ENCODE assay signal across 15 cellular contexts in the genomic region with DNA sequence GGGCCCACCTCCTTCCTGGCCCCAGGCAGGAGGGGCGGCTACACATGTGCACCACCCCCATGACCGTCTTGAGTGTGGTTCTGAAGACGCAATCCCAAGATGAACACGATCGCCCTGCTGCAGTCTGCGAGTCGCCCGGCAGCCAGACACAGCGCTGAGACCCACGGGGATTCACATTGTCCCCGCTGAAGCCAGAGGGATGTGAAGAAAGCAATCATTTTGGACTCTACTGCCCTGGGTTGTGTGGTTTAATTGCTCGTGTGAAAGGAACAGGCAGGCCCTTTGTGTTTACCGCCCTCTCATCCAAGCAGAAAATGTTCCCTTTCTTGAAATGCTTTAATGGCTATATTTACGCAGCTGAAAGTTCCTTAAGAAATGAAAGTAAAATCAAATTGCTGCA.
"Had no signal": no experiment of that assay in that cellular context is flagged by ENCODE, and none has a peak within 500 bp of the region (broad histone marks: within the 10 kb centered on the region; RNA-seq: fewer than 3 reads in every experiment).

No MANE protein-coding gene starts in this region.

- H3K36me3 Mint-ChIP-seq: activated naive CD8-positive, alpha-beta T cell treated with anti-CD3 and anti-CD28 coated beads for 36 hours; natural killer cell had no signal

- H3K27ac ChIP-seq: gastrocnemius medialis, stomach, thyroid gland had no signal

- H3K4me1 ChIP-seq: gastrocnemius medialis, stomach, thyroid gland had no signal

- H3K36me3 ChIP-seq: gastrocnemius medialis, stomach, thyroid gland had no signal

- H3K4me1 Mint-ChIP-seq: activated B cell treated with CpG ODN at 0.5 μM for 24 hours; activated naive CD8-positive, alpha-beta T cell treated with anti-CD3 and anti-CD28 coated beads for 36 hours; natural killer cell had no signal

- DNase-seq: activated B cell treated with CpG ODN at 0.5 μM for 24 hours; activated CD4-positive, alpha-beta T cell treated with anti-CD3 and anti-CD28 coated beads for 48 hours; activated CD8-positive, alpha-beta memory T cell treated with anti-CD3 and anti-CD28 coated beads, Interleukin-2, amount 50 U/mL, for 4 hours; activated CD8-positive, alpha-beta T cell treated with anti-CD3 and anti-CD28 coated beads, Interleukin-2, amount 10 ng/mL, durations not matched to agents 7 days and 5 days; activated naive CD8-positive, alpha-beta T cell treated with anti-CD3 and anti-CD28 coated beads for 36 hours; dermis blood vessel endothelial cell; gastrocnemius medialis; islet precursor cell; mesendoderm; natural killer cell; stimulated activated CD4-positive, alpha-beta T cell treated with anti-CD3 and anti-CD28 coated beads, Interleukin-1b, Interleukin-23, amount 100 ng/mL, for 48 hours; stomach; T-helper 2 cell; thyroid gland had no signal

- H3K4me3 ChIP-seq: gastrocnemius medialis, stomach, thyroid gland had no signal

- H3K9me3 ChIP-seq: gastrocnemius medialis, thyroid gland had no signal

- H3K27ac Mint-ChIP-seq: activated B cell treated with CpG ODN at 0.5 μM for 24 hours; activated CD8-positive, alpha-beta T cell treated with anti-CD3 and anti-CD28 coated beads, Interleukin-2, amount 10 ng/mL, durations not matched to agents 7 days and 5 days; activated naive CD8-positive, alpha-beta T cell treated with anti-CD3 and anti-CD28 coated beads for 36 hours; natural killer cell had no signal

- H3K27me3 ChIP-seq: thyroid gland had no signal

- H3K27me3 Mint-ChIP-seq: activated B cell treated with CpG ODN at 0.5 μM for 24 hours had no signal

- H3K4me3 Mint-ChIP-seq: activated B cell treated with CpG ODN at 0.5 μM for 24 hours; activated CD8-positive, alpha-beta T cell treated with anti-CD3 and anti-CD28 coated beads, Interleukin-2, amount 10 ng/mL, durations not matched to agents 7 days and 5 days; activated naive CD8-positive, alpha-beta T cell treated with anti-CD3 and anti-CD28 coated beads for 36 hours; natural killer cell had no signal

- ATAC-seq: activated CD8-positive, alpha-beta T cell treated with anti-CD3 and anti-CD28 coated beads, Interleukin-2, amount 10 ng/mL, durations not matched to agents 7 days and 5 days; gastrocnemius medialis; left lobe of liver; natural killer cell had no signal
